8 cellular contexts compared by ENCODE assay signal in the genomic region with DNA sequence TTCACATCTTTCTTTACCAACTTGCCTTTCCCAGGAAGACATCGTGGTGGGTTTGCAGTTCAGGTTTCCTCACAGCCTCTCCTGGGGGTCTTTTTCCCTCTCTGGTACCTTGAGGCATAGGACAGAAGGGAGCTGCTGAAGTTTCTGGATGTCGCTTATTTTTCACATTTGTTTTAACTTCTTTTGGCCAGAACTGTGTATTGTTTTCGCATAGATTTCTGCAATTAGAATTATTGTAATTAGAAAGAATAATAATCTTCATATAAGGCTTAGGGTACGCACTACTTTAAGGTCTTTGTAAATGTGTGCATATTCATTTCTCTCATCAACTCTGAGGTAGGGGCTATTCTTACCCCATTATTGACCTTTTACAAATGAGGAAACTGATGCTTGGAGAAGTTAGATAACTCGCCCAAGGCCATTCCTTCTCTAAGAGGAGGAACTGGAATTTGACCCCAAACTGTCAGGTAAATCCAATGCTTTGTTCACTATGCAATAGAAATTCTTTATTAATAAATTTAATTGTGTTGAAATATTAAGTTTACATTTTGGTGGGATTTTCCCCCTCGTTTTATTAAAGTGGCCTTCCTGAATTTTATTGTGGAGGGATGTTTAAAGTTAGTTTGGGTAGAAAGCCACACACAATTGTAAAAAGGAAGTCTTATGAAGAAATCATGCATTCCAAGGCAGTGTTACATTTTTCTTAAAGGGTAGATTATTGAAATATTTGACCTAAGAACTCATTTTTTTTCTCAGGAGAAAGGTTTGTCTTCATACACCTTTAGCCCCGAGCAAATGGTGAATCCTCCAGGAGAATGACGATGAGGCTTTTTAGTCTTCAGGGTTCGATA. TPM values are rescaled to one million over a fixed set of nuclear protein-coding genes. Genes with fewer than 3 reads are reported as not detected.
DNase-seq lines count a peak whose midpoint lies in the region; TF ChIP-seq lines count a peak whose summit lies in the region.

No MANE protein-coding gene starts in this region.

- TF ChIP-seq RAD21 in liver (IDR thresholded peaks at IDR 0.05): no peak

- peak overlapping the region; percentile 87 for H3K27ac Mint-ChIP-seq in activated naive CD4-positive, alpha-beta T cell treated with anti-CD3 and anti-CD28 coated beads for 36 hours
- H3K27ac Mint-ChIP-seq in type B pancreatic cell: peak overlapping the region; percentile 97

- WGBS in liver: 67% methylated on average over 9 of the region's 9 CpGs

- H3K27me3 ChIP-seq in adipocyte (replicated peaks; ENCODE audit: control insufficient read depth, insufficient read depth, low read length) (no peaks in the 10 kb centered on the region), liver (ENCODE audit: control insufficient read depth in 4 of 4, insufficient read depth in 4 of 4, low read length in 3 of 4) (no peaks in the 10 kb centered on the region)

- peak overlapping the region; percentile 98 to 100 for H3K27ac ChIP-seq in liver (ENCODE audit: low read depth in 1 of 2, low read length in 2 of 2)

- no peaks in the 10 kb centered on the region for H3K9me3 ChIP-seq in adipocyte (ENCODE audit: control insufficient read depth, low read length)
- no peaks in the 10 kb centered on the region for H3K9me3 ChIP-seq in liver (ENCODE audit: control insufficient read depth in 4 of 4, low read length in 3 of 4)

- H3K9ac ChIP-seq in adipocyte (ENCODE audit: low read length) (peak overlapping the region; percentile 94), liver (ENCODE audit: low read depth in 1 of 2, low read length in 2 of 2) (peak overlapping the region; percentile 85 to 97)

- peak overlapping the region; percentile 77 for H3K4me3 Mint-ChIP-seq in activated naive CD4-positive, alpha-beta T cell treated with anti-CD3 and anti-CD28 coated beads for 36 hours
- peak overlapping the region; percentile 91 for H3K4me3 Mint-ChIP-seq in type B pancreatic cell

- H3K9me3 Mint-ChIP-seq in activated naive CD4-positive, alpha-beta T cell treated with anti-CD3 and anti-CD28 coated beads for 36 hours: no peaks in the 10 kb centered on the region
- no peaks in the 10 kb centered on the region for H3K9me3 Mint-ChIP-seq in type B pancreatic cell

- no peaks in the 10 kb centered on the region for H3K36me3 ChIP-seq in adipocyte (ENCODE audit: control insufficient read depth, insufficient read depth, low read length, severe bottlenecking)
- H3K36me3 ChIP-seq in liver (ENCODE audit: control insufficient read depth in 4 of 4, insufficient read depth in 3 of 4, low read depth in 1 of 4, low read length in 3 of 4): no peaks in the 10 kb centered on the region

- intact Hi-C loops in activated naive CD4-positive, alpha-beta T cell treated with anti-CD3 and anti-CD28 coated beads for 36 hours (cut with micrococcal nuclease): no loop called here

- H3K36me3 Mint-ChIP-seq in activated naive CD4-positive, alpha-beta T cell treated with anti-CD3 and anti-CD28 coated beads for 36 hours (ENCODE audit: low read depth): no peaks in the 10 kb centered on the region
- H3K36me3 Mint-ChIP-seq in type B pancreatic cell: peaks cover 3% of the 10 kb centered on the region

- H3K4me1 ChIP-seq in adipocyte (ENCODE audit: control insufficient read depth, insufficient read depth, low read length) (peaks cover 60% of the 10 kb centered on the region), liver (ENCODE audit: control insufficient read depth in 4 of 4, insufficient read depth in 4 of 4, low read length in 3 of 4) (peaks cover 8 to 29% (median 24%) of the 10 kb centered on the region in 4 donors)

- peaks cover 44% of the 10 kb centered on the region for H3K4me1 Mint-ChIP-seq in activated naive CD4-positive, alpha-beta T cell treated with anti-CD3 and anti-CD28 coated beads for 36 hours (ENCODE audit: low read depth)
- H3K4me1 Mint-ChIP-seq in type B pancreatic cell (ENCODE audit: unreplicated experiment): peaks cover 40% of the 10 kb centered on the region

- no peaks in the 10 kb centered on the region for H3K27me3 Mint-ChIP-seq in activated naive CD4-positive, alpha-beta T cell treated with anti-CD3 and anti-CD28 coated beads for 36 hours (ENCODE audit: low read depth)
- no peaks in the 10 kb centered on the region for H3K27me3 Mint-ChIP-seq in type B pancreatic cell

- H3K4me3 ChIP-seq in adipocyte (ENCODE audit: low read length): peak overlapping the region; percentile 89
- peak overlapping the region; percentile 55 to 63 (median 60) for H3K4me3 ChIP-seq in liver (ENCODE audit: low read depth in 1 of 3, low read length in 3 of 3)

- CTCF ChIA-PET in activated naive CD4-positive, alpha-beta T cell treated with anti-CD3 and anti-CD28 coated beads for 36 hours (lab: Charles Lee): interaction anchor here (1.2 kb wide), 1 partner anchor 10 kb away, joined by 3 read pairs; no protein-coding TSS in a partner anchor

- no peak for DNase-seq in activated naive CD4-positive, alpha-beta T cell treated with anti-CD3 and anti-CD28 coated beads for 36 hours
- no peak for DNase-seq in activated naive CD4-positive, alpha-beta T cell treated with Interleukin-2 at 50 U/mL for 16 hours
- DNase-seq in adipocyte (ENCODE audit: low read depth) (peak; percentile 57), type B pancreatic cell (ENCODE audit: extremely low spot score, unreplicated experiment) (no peak), GOT3 (lab: John Stamatoyannopoulos, UW) (no peak), NCI-H2029 treated with DMSO at 0.1 percent for 48 hours (lab: John Stamatoyannopoulos, UW) (no peak), inferior parietal cortex (ENCODE audit: extremely low spot score) (no peak)

- TF ChIP-seq CTCF in liver (IDR thresholded peaks at IDR 0.05; ENCODE audit: low read depth, low read length, missing input control) (no peak), type B pancreatic cell (conservative IDR thresholded peaks at IDR 0.05) (no peak)

TF ChIP-seq in liver, 16 proteins besides CTCF, POLR2A, EP300 and RAD21 (continues in another document):
- TF ChIP-seq, protein P1, sequence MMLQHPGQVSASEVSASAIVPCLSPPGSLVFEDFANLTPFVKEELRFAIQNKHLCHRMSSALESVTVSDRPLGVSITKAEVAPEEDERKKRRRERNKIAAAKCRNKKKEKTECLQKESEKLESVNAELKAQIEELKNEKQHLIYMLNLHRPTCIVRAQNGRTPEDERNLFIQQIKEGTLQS (IDR thresholded peaks at IDR 0.05): no peak
- no peak for TF ChIP-seq JUND (IDR thresholded peaks at IDR 0.05)
- TF ChIP-seq FOXA2 (IDR thresholded peaks at IDR 0.05): no peak
- TF ChIP-seq, protein P2, sequence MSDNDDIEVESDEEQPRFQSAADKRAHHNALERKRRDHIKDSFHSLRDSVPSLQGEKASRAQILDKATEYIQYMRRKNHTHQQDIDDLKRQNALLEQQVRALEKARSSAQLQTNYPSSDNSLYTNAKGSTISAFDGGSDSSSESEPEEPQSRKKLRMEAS (IDR thresholded peaks at IDR 0.05): no peak
- TF ChIP-seq HNF4A (conservative IDR thresholded peaks at IDR 0.05): no peak
- no peak for TF ChIP-seq YY1 (IDR thresholded peaks at IDR 0.05)
- no peak for TF ChIP-seq TAF1 (conservative IDR thresholded peaks at IDR 0.05)
- no peak for TF ChIP-seq FOXA1 (IDR thresholded peaks at IDR 0.05)
- no peak for TF ChIP-seq RXRA (IDR thresholded peaks at IDR 0.05)
- no peak for TF ChIP-seq EGR1 (IDR thresholded peaks at IDR 0.05; ENCODE audit: low read depth in 2 of 2)
- TF ChIP-seq, protein P3, sequence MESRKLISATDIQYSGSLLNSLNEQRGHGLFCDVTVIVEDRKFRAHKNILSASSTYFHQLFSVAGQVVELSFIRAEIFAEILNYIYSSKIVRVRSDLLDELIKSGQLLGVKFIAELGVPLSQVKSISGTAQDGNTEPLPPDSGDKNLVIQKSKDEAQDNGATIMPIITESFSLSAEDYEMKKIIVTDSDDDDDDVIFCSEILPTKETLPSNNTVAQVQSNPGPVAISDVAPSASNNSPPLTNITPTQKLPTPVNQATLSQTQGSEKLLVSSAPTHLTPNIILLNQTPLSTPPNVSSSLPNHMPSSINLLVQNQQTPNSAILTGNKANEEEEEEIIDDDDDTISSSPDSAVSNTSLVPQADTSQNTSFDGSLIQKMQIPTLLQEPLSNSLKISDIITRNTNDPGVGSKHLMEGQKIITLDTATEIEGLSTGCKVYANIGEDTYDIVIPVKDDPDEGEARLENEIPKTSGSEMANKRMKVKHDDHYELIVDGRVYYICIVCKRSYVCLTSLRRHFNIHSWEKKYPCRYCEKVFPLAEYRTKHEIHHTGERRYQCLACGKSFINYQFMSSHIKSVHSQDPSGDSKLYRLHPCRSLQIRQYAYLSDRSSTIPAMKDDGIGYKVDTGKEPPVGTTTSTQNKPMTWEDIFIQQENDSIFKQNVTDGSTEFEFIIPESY (IDR thresholded peaks at IDR 0.05): no peak
- TF ChIP-seq HNF4G (IDR thresholded peaks at IDR 0.05): no peak
- no peak for TF ChIP-seq NR2F2 (IDR thresholded peaks at IDR 0.05)
- TF ChIP-seq SP1 (IDR thresholded peaks at IDR 0.05): no peak
- TF ChIP-seq GABPA (IDR thresholded peaks at IDR 0.05 in 1 of 2, conservative IDR thresholded peaks at IDR 0.05 in 1 of 2): no peak

RNA-seq across cellular contexts. Expression of a gene that starts 12.1 kb away (rescaled TPM):
- total RNA-seq in activated naive CD4-positive, alpha-beta T cell treated with anti-CD3 and anti-CD28 coated beads for 36 hours: 100 to 1,000 TPM; 196 to 206 TPM
- 100 to 1,000 TPM in 1 of 2 donors, 10 to 100 TPM in 1; 85.7 to 472 TPM for total RNA-seq in liver
- polyA plus RNA-seq in liver: 100 to 1,000 TPM in 1 of 2 donors, 10 to 100 TPM in 1; 50.6 to 109 TPM
- total RNA-seq in type B pancreatic cell (ENCODE audit: low replicate concordance): 204 and 217 TPM in 2 replicates
